8 cellular contexts compared by ENCODE assay signal in genomic region chr3:66407281-66408218, GRCh38.
A peak's percentile ranks its signal among the peaks of the same experiment; 100 is the strongest.
DNase-seq lines count a peak whose midpoint lies in the region; TF ChIP-seq lines count a peak whose summit lies in the region.

No MANE protein-coding gene starts in this region.

- no peaks in the 10 kb centered on the region for H4K20me1 ChIP-seq in GM23248 (ENCODE audit: insufficient read depth)

- no peaks in the 10 kb centered on the region for H3K9me3 ChIP-seq in GM23248 (ENCODE audit: low read depth)
- no peaks in the 10 kb centered on the region for H3K9me3 ChIP-seq in esophagus squamous epithelium
- H3K9me3 ChIP-seq in stomach: no peaks in the 10 kb centered on the region

- 60 to 63% methylated on average over 21 to 23 of the region's 23 CpGs for WGBS in GM23248 (ENCODE audit: low coverage in 1 of 2, low lambda C conversion rate in 2 of 2, missing lambda C conversion rate in 2 of 2), 2 experiments
- WGBS in esophagus squamous epithelium, 2 donors: 44 to 75% methylated on average over 5 to 9 of the region's 23 CpGs
- 56 to 69% (median 64%) methylated on average over 17 to 23 of the region's 23 CpGs for WGBS in stomach, 5 donors

- no peak overlapping the region for H3K27ac ChIP-seq in GM23248
- peak overlapping the region in 3 of 4 donors; percentile 5 to 35 (median 27) for H3K27ac ChIP-seq in esophagus squamous epithelium
- peak overlapping the region in 4 of 5 donors; percentile 3 to 83 (median 60) for H3K27ac ChIP-seq in stomach

- no peaks in the 10 kb centered on the region for H3K9me3 Mint-ChIP-seq in nephron

- no peak overlapping the region for H3K4me3 Mint-ChIP-seq in nephron

- no peaks in the 10 kb centered on the region for H3K27me3 ChIP-seq in GM23248 (replicated peaks; ENCODE audit: insufficient read depth)
- H3K27me3 ChIP-seq in esophagus squamous epithelium: no peaks in the 10 kb centered on the region
- no peaks in the 10 kb centered on the region for H3K27me3 ChIP-seq in stomach

- H3K4me1 Mint-ChIP-seq in nephron: peaks cover 51% of the 10 kb centered on the region

- intact Hi-C loops in esophagus squamous epithelium (cut with DNase I) (loop anchor here (5.0 kb wide), 1 partner anchor 410 kb away; no protein-coding TSS in a partner anchor), stomach (cut with DNase I; ENCODE audit: low total_unique reads) (loop anchor here (5.0 to 10.0 kb wide), 2 partner anchors 97 to 410 kb away; partner anchors contain the start of gene LRIG1)

- no peak for TF ChIP-seq EP300 in stomach (IDR thresholded peaks at IDR 0.05)

- no peak overlapping the region for H2AFZ ChIP-seq in GM23248

- H3K79me2 ChIP-seq in GM23248 (ENCODE audit: insufficient read depth): no peaks in the 10 kb centered on the region

- no peak overlapping the region for H3K4me2 ChIP-seq in GM23248 (ENCODE audit: unreplicated experiment)

- no peak overlapping the region for H3K27ac Mint-ChIP-seq in nephron

- H3K9ac ChIP-seq in GM23248: no peak overlapping the region

- TF ChIP-seq CTCF in esophagus squamous epithelium (IDR thresholded peaks at IDR 0.05) (peak; percentile 70 to 90 (median 88)), nephron (IDR thresholded peaks at IDR 0.05; ENCODE audit: unreplicated experiment in 3 of 3) (peak; percentile 81 to 87 (median 87)), stomach (IDR thresholded peaks at IDR 0.05) (peak in 5 of 7 experiments; percentile 80 to 90 (median 88))

- H3K36me3 Mint-ChIP-seq in nephron (ENCODE audit: low read depth): peaks cover 31% of the 10 kb centered on the region

- no peak overlapping the region for H3K4me3 ChIP-seq in GM23248
- H3K4me3 ChIP-seq in esophagus squamous epithelium: no peak overlapping the region
- no peak overlapping the region for H3K4me3 ChIP-seq in stomach

- H3K27me3 Mint-ChIP-seq in nephron (ENCODE audit: low read depth): no peaks in the 10 kb centered on the region

- in situ Hi-C loops in GM23248 (cut with MboI): loop anchor here (10.0 kb wide), 1 partner anchor 407 kb away; no protein-coding TSS in a partner anchor

- H3K36me3 ChIP-seq in GM23248 (ENCODE audit: low read depth) (no peaks in the 10 kb centered on the region), esophagus squamous epithelium (peaks cover 0 to 94% (median 0%) of the 10 kb centered on the region in 3 donors), stomach (peaks cover 56 to 98% (median 90%) of the 10 kb centered on the region in 4 donors)

- H3K9me2 ChIP-seq in GM23248 (ENCODE audit: insufficient read depth): no peaks in the 10 kb centered on the region

- peaks cover 6% of the 10 kb centered on the region; the same call in 1 of the 2 replicates for H3F3A ChIP-seq in GM23248 (ENCODE audit: insufficient read depth)

- DNase-seq in DMS 273 (lab: John Stamatoyannopoulos, UW; ENCODE audit: unreplicated experiment) (peak; percentile 74), DMS 273 treated with DMSO at 0.1 percent for 48 hours (lab: John Stamatoyannopoulos, UW) (no peak), GM23248 (peak; percentile 64), NCI-H1048 (lab: John Stamatoyannopoulos, UW) (peak; percentile 15), activated T-cell treated with anti-CD3 and anti-CD28 coated beads for 1 hour (ENCODE audit: low read depth) (peak; percentile 70), esophagus squamous epithelium (lab: John Stamatoyannopoulos, UW) (no peak), stomach (peak; percentile 75)

- no peak for TF ChIP-seq POLR2A in esophagus squamous epithelium (IDR thresholded peaks at IDR 0.05)
- TF ChIP-seq POLR2A in stomach (IDR thresholded peaks at IDR 0.05): no peak

- H3K4me1 ChIP-seq in GM23248 (ENCODE audit: insufficient read depth) (peaks cover 36% of the 10 kb centered on the region), esophagus squamous epithelium (peaks cover 0 to 65% (median 17%) of the 10 kb centered on the region in 3 donors), stomach (peaks cover 53 to 99% (median 71%) of the 10 kb centered on the region in 4 donors)

Comparison
In these comparisons a context has a peak if more than half of its experiments do, and no peak if none do; other contexts are left out.
1. DNase-seq: peak in DMS 273 (single experiment), GM23248 (single experiment), NCI-H1048 (single experiment), activated T-cell treated with anti-CD3 and anti-CD28 coated beads for 1 hour (single experiment) and stomach (single experiment); none in DMS 273 treated with DMSO at 0.1 percent for 48 hours (single experiment) and esophagus squamous epithelium (single experiment).
2. Peak in every context shown above with its lines, with median percentiles within 50 percentile points of each other: CTCF ChIP-seq.